ENCODE assay signal across 21 cellular contexts in genomic region chr2:8251291-8251690, GRCh38.
"Had no signal": no experiment of that assay in that cellular context is flagged by ENCODE, and none has a peak within 500 bp of the region (broad histone marks: within the 10 kb centered on the region; RNA-seq: fewer than 3 reads in every experiment).

No MANE protein-coding gene starts in this region.

- H3K4me3 Mint-ChIP-seq: activated T-cell treated with anti-CD3 and anti-CD28 coated beads, Interleukin-2, amount 50 U/mL, for 72 hours; neural crest cell; stimulated activated naive CD8-positive, alpha-beta T cell treated with anti-CD3 and anti-CD28 coated beads, Interleukin-15, Interleukin-2, amounts not matched to agents 100 ng/mL and 50 ng/mL, for 24 hours had no signal

- H3K4me3 ChIP-seq: left lung, prostate gland, right atrium auricular region, tibial nerve, vagina had no signal

- H3K4me1 ChIP-seq: foreskin keratinocyte, left lung, prostate gland, vagina had no signal

- DNase-seq: activated CD4-positive, alpha-beta T cell treated with anti-CD3 and anti-CD28 coated beads for 1 hour; activated CD8-positive, alpha-beta memory T cell treated with anti-CD3 and anti-CD28 coated beads for 24 hours; activated CD8-positive, alpha-beta memory T cell treated with anti-CD3 and anti-CD28 coated beads, Interleukin-2, amount 50 U/mL, for 48 hours; activated effector memory CD4-positive, alpha-beta T cell treated with anti-CD3 and anti-CD28 coated beads, Interleukin-2, amount 50 U/mL, for 16 hours; activated naive CD4-positive, alpha-beta T cell treated with anti-CD3 and anti-CD28 coated beads, Interleukin-2, amount 50 U/mL, for 16 hours; activated T-cell treated with anti-CD3 and anti-CD28 coated beads, Interleukin-2, amount 50 U/mL, for 72 hours; aorta; brain microvascular endothelial cell; central memory CD4-positive, alpha-beta T cell; foreskin keratinocyte; glutamatergic neuron; left lung; stimulated activated CD4-positive, alpha-beta T cell treated with anti-CD3 and anti-CD28 coated beads, Interleukin-2, amount 100 ng/mL, for 24 hours had no signal

- FAIRE-seq: colon had no signal

- H3K27ac ChIP-seq: brain microvascular endothelial cell, foreskin keratinocyte, left lung, prostate gland, right atrium auricular region, tibial nerve, vagina, VCaP had no signal

- H3K36me3 ChIP-seq: brain microvascular endothelial cell, left lung, prostate gland, right atrium auricular region, tibial nerve, vagina had no signal

- H3K27me3 ChIP-seq: brain microvascular endothelial cell, foreskin keratinocyte, left lung, right atrium auricular region, tibial nerve, vagina had no signal

- H3K27ac Mint-ChIP-seq: activated T-cell treated with anti-CD3 and anti-CD28 coated beads, Interleukin-2, amount 50 U/mL, for 72 hours; stimulated activated naive CD8-positive, alpha-beta T cell treated with anti-CD3 and anti-CD28 coated beads, Interleukin-15, Interleukin-2, amounts not matched to agents 100 ng/mL and 50 ng/mL, for 24 hours had no signal

- H3K9me3 ChIP-seq: prostate gland, right atrium auricular region, tibial nerve, vagina had no signal

- ATAC-seq: activated T-cell treated with anti-CD3 and anti-CD28 coated beads, Interleukin-2, amount 50 U/mL, for 72 hours; foreskin keratinocyte; left lung had no signal
